ENCODE assay signal across 9 cellular contexts in genomic region chr4:188976644-188977115, GRCh38.
DNase-seq lines count a peak whose midpoint lies in the region; ATAC-seq and TF ChIP-seq lines count a peak whose summit lies in the region.
"Had no signal": no experiment of that assay in that cellular context is flagged by ENCODE, and none has a peak within 500 bp of the region (broad histone marks: within the 10 kb centered on the region; RNA-seq: fewer than 3 reads in every experiment).

No MANE protein-coding gene starts in this region.

- ATAC-seq in SK-N-SH treated with all-trans-retinoic acid at 6 μM for 48 hours (peak; percentile 53), PC-3 (no peak)

- DNase-seq in SK-N-SH (no peak), PC-3 (peak; percentile 50), glomerular visceral epithelial cell (ENCODE audit: extremely low spot score) (peak; percentile 41), superior temporal gyrus (ENCODE audit: extremely low spot score) (peak; percentile 46), nucleus accumbens (lab: John Stamatoyannopoulos, UW) (no peak), activated gamma-delta T cell treated with Interleukin-2 at 50 U/mL for 16 hours (no peak), NCI-H2171 (lab: John Stamatoyannopoulos, UW) (no peak)
- DNase-seq: AML-193 had no signal

- H4K20me1 ChIP-seq in SK-N-SH (ENCODE audit: insufficient read depth) (no peaks in the 10 kb centered on the region), PC-3 (ENCODE audit: low read length) (no peaks in the 10 kb centered on the region)

- BruUV-seq in PC-3 (replicated peaks; lab: Mats Ljungman, UMichigan) = no TSS peak

- no peak for TF ChIP-seq CTCF in SK-N-SH (IDR thresholded peaks at IDR 0.05)
- no peak for TF ChIP-seq CTCF in PC-3 (conservative IDR thresholded peaks at IDR 0.05; ENCODE audit: low read depth, low read length)

- no peak overlapping the region; the same call in 1 of the 2 replicates for H3K4me2 ChIP-seq in SK-N-SH
- peak overlapping the region; percentile 37 for H3K4me2 ChIP-seq in PC-3 (ENCODE audit: low read length)

- POLR2A ChIA-PET in SK-N-SH (lab: Yijun Ruan, JAX) = interaction anchor here (0.6 kb wide), 1 partner anchor 350 kb away, joined by 3 read pairs; no protein-coding TSS in a partner anchor
- POLR2A ChIA-PET in PC-3 (lab: Charles Lee; ENCODE audit: unreplicated experiment) = no interaction called here

- CTCF ChIA-PET in SK-N-SH (lab: Yijun Ruan, JAX) = interaction anchor here (0.6 kb wide), 1 partner anchor 539 kb away, joined by 3 read pairs; no protein-coding TSS in a partner anchor
- CTCF ChIA-PET in PC-3 (lab: Charles Lee) = no interaction called here

- intact Hi-C loops in PC-3 (cut with micrococcal nuclease) = loop anchor here (10.0 kb wide), 1 partner anchor 148 kb away; no protein-coding TSS in a partner anchor

- H2AFZ ChIP-seq in SK-N-SH (ENCODE audit: low read depth) = no peak overlapping the region
- 0 out of 2 replicates have a peak overlapping the region, but pooled peaks have one; percentile 40 for H2AFZ ChIP-seq in PC-3 (ENCODE audit: low read length)

- H3K36me3 ChIP-seq in SK-N-SH (replicated peaks in 1 of 2; ENCODE audit: control insufficient read depth in 1 of 2, insufficient read depth in 2 of 2, low read length in 1 of 2) = no peaks in the 10 kb centered on the region
- H3K36me3 ChIP-seq in PC-3 (ENCODE audit: low read depth, low read length) = no peaks in the 10 kb centered on the region

- H3K9me3 ChIP-seq in SK-N-SH (no peaks in the 10 kb centered on the region), PC-3 (ENCODE audit: low read length) (no peaks in the 10 kb centered on the region)

- H3K27ac ChIP-seq in SK-N-SH (ENCODE audit: low read depth in 2 of 2, low read length in 1 of 2) (no peak overlapping the region), PC-3 (ENCODE audit: low read length) (peak overlapping the region; percentile 37)

- TF ChIP-seq EP300 in SK-N-SH (IDR thresholded peaks at IDR 0.05; ENCODE audit: borderline replicate concordance in 1 of 2, low read depth in 1 of 2, low read length in 1 of 2) = no peak

- H3K79me2 ChIP-seq in SK-N-SH (ENCODE audit: insufficient read depth) = no peaks in the 10 kb centered on the region
- H3K79me2 ChIP-seq in PC-3 (ENCODE audit: low read length) = no peaks in the 10 kb centered on the region

- H3K4me1 ChIP-seq in SK-N-SH (ENCODE audit: control insufficient read depth in 1 of 2, insufficient read depth in 2 of 2, low read depth in 1 of 2, low read length in 1 of 2) (peaks cover 0 to 9% of the 10 kb centered on the region in 2 experiments; a peak in 2 of 4 replicates), PC-3 (ENCODE audit: insufficient read depth, low read length) (peaks cover 13% of the 10 kb centered on the region)

- no peaks in the 10 kb centered on the region for H3K27me3 ChIP-seq in SK-N-SH (ENCODE audit: insufficient read depth)
- no peaks in the 10 kb centered on the region for H3K27me3 ChIP-seq in PC-3 (ENCODE audit: low read length)

- H3K9ac ChIP-seq in SK-N-SH (no peak overlapping the region), PC-3 (ENCODE audit: low read length) (no peak overlapping the region; the same call in 1 of the 2 replicates)

- no peak for TF ChIP-seq RAD21 in SK-N-SH (IDR thresholded peaks at IDR 0.05; ENCODE audit: low read length)

- WGBS in SK-N-SH (ENCODE audit: low lambda C conversion rate) = 15% methylated on average over 2 of the region's 2 CpGs

- H3K9me2 ChIP-seq in SK-N-SH = 0 out of 2 replicates have a peak, but pooled peaks cover 2% of the 10 kb centered on the region
- no peaks in the 10 kb centered on the region for H3K9me2 ChIP-seq in PC-3 (replicated peaks; ENCODE audit: low read length)

- H3K4me3 ChIP-seq in SK-N-SH (ENCODE audit: low read depth in 2 of 2, low read length in 1 of 2) = no peak overlapping the region
- H3K4me3 ChIP-seq in PC-3 (ENCODE audit: low read length) = no peak overlapping the region

- no peaks in the 10 kb centered on the region for H3F3A ChIP-seq in SK-N-SH (replicated peaks; ENCODE audit: insufficient read depth)
- H3F3A ChIP-seq in PC-3 (ENCODE audit: low read length, unreplicated experiment) = no peaks in the 10 kb centered on the region

TF ChIP-seq in SK-N-SH treated with all-trans-retinoic acid at 6 μM for 48 hours, 23 proteins besides CTCF, POLR2A, EP300 and RAD21 (continues in another document):
- TF ChIP-seq ZNF565 (CRISPR knock-in tag; conservative IDR thresholded peaks at IDR 0.05; ENCODE audit: low read depth) = no peak
- TF ChIP-seq RARB (CRISPR knock-in tag; IDR thresholded peaks at IDR 0.05) = no peak
- no peak for TF ChIP-seq PATZ1 (CRISPR knock-in tag; IDR thresholded peaks at IDR 0.05; ENCODE audit: borderline replicate concordance)
- no peak for TF ChIP-seq TOX (CRISPR knock-in tag; IDR thresholded peaks at IDR 0.05; ENCODE audit: borderline replicate concordance)
- no peak for TF ChIP-seq ESRRG (CRISPR knock-in tag; IDR thresholded peaks at IDR 0.05)
- no peak for TF ChIP-seq SNAI2 (CRISPR knock-in tag; IDR thresholded peaks at IDR 0.05)
- TF ChIP-seq CREB5 (CRISPR knock-in tag; IDR thresholded peaks at IDR 0.05; ENCODE audit: low read depth) = no peak

TF ChIP-seq in SK-N-SH, 30 proteins besides CTCF, POLR2A, EP300 and RAD21:
- no peak for TF ChIP-seq ZBTB33 (IDR thresholded peaks at IDR 0.05; ENCODE audit: borderline replicate concordance, low read depth)
- no peak for TF ChIP-seq TAF1 (IDR thresholded peaks at IDR 0.05; ENCODE audit: borderline replicate concordance, low read depth, low read length)
- TF ChIP-seq RFX5 (IDR thresholded peaks at IDR 0.05; ENCODE audit: low read length) = no peak
- TF ChIP-seq JUND (IDR thresholded peaks at IDR 0.05) = no peak
- no peak for TF ChIP-seq MAX (IDR thresholded peaks at IDR 0.05; ENCODE audit: low read depth)
- TF ChIP-seq GATA2 (CRISPR knock-in tag; IDR thresholded peaks at IDR 0.05) = no peak
- no peak for TF ChIP-seq NFIC (IDR thresholded peaks at IDR 0.05; ENCODE audit: borderline replicate concordance)
- TF ChIP-seq REST (IDR thresholded peaks at IDR 0.05; ENCODE audit: low read depth, low read length) = no peak
- no peak for TF ChIP-seq MXI1 (IDR thresholded peaks at IDR 0.05; ENCODE audit: low read depth, low read length)
- TF ChIP-seq YY1 (IDR thresholded peaks at IDR 0.05; ENCODE audit: low read depth) = no peak
- TF ChIP-seq NRF1 (IDR thresholded peaks at IDR 0.05; ENCODE audit: low read depth, low read length) = no peak
- no peak for TF ChIP-seq SMC3 (IDR thresholded peaks at IDR 0.05; ENCODE audit: low read depth, low read length)
- no peak for TF ChIP-seq POLR2AphosphoS5 (IDR thresholded peaks at IDR 0.05; ENCODE audit: low read depth, low read length)
- TF ChIP-seq ELF1 (IDR thresholded peaks at IDR 0.05) = no peak
- TF ChIP-seq IRF3 (IDR thresholded peaks at IDR 0.05; ENCODE audit: low read depth, low read length) = no peak
- no peak for TF ChIP-seq RCOR1 (IDR thresholded peaks at IDR 0.05; ENCODE audit: low read length)

Comparison
In these comparisons a context has a peak if more than half of its experiments do, and no peak if none do; other contexts are left out.
1. DNase-seq: peak in PC-3 (single experiment), glomerular visceral epithelial cell (single experiment) and superior temporal gyrus (single experiment); none in SK-N-SH (single experiment), nucleus accumbens (0 of 56), activated gamma-delta T cell treated with Interleukin-2 at 50 U/mL for 16 hours (single experiment) and NCI-H2171 (single experiment).